Comparison of ENCODE assay signal across 16 cellular contexts in genomic region chr1:33576821-33577599, GRCh38.
"Had no signal": no experiment of that assay in that cellular context is flagged by ENCODE, and none has a peak within 500 bp of the region (broad histone marks: within the 10 kb centered on the region; RNA-seq: fewer than 3 reads in every experiment).

No MANE protein-coding gene starts in this region.

- ATAC-seq: activated CD4-positive, alpha-beta T cell treated with anti-CD3 and anti-CD28 coated beads for 36 hours; natural killer cell; stimulated activated naive CD8-positive, alpha-beta T cell treated with anti-CD3 and anti-CD28 coated beads, Interleukin-15, amount 100 ng/mL, for 72 hours had no signal

- H3K27ac Mint-ChIP-seq: activated CD4-positive, alpha-beta T cell treated with anti-CD3 and anti-CD28 coated beads for 36 hours; activated naive CD4-positive, alpha-beta T cell treated with anti-CD3 and anti-CD28 coated beads, Interleukin-2, amount 50 U/mL, for 24 hours; natural killer cell had no signal

- H3K9me3 Mint-ChIP-seq: activated naive CD4-positive, alpha-beta T cell treated with anti-CD3 and anti-CD28 coated beads, Interleukin-2, amount 50 U/mL, for 24 hours; natural killer cell had no signal

- H3K36me3 ChIP-seq: ascending aorta, pancreas, right lobe of liver, suprapubic skin, transverse colon, vagina had no signal

- H3K36me3 Mint-ChIP-seq: activated naive CD4-positive, alpha-beta T cell treated with anti-CD3 and anti-CD28 coated beads, Interleukin-2, amount 50 U/mL, for 24 hours; natural killer cell had no signal

- H3K4me3 ChIP-seq: ascending aorta, coronary artery, pancreas, right lobe of liver, smooth muscle cell, suprapubic skin, transverse colon, vagina had no signal

- H3K27ac ChIP-seq: ascending aorta, pancreas, right lobe of liver, suprapubic skin, transverse colon, vagina had no signal

- H3K9me3 ChIP-seq: pancreas, right lobe of liver, suprapubic skin, transverse colon, vagina had no signal

- H3K4me1 ChIP-seq: right lobe of liver, vagina had no signal

- H3K27me3 ChIP-seq: ascending aorta, pancreas, right lobe of liver, transverse colon, vagina had no signal

- H3K4me1 Mint-ChIP-seq: activated CD4-positive, alpha-beta T cell treated with anti-CD3 and anti-CD28 coated beads for 36 hours; activated naive CD4-positive, alpha-beta T cell treated with anti-CD3 and anti-CD28 coated beads, Interleukin-2, amount 50 U/mL, for 24 hours; natural killer cell; stimulated activated naive CD8-positive, alpha-beta T cell treated with anti-CD3 and anti-CD28 coated beads, Interleukin-15, amount 100 ng/mL, for 72 hours had no signal

- DNase-seq: activated CD4-positive, alpha-beta T cell treated with anti-CD3 and anti-CD28 coated beads for 36 hours; activated CD4-positive, alpha-beta T cell treated with anti-CD3 and anti-CD28 coated beads, Interleukin-2, amount 50 U/mL, for 48 hours; activated gamma-delta T cell; head of caudate nucleus; natural killer cell; stimulated activated CD4-positive, alpha-beta T cell treated with anti-CD3 and anti-CD28 coated beads, Interleukin-4, amount 100 ng/mL, for 1 hour; stimulated activated naive CD8-positive, alpha-beta T cell treated with anti-CD3 and anti-CD28 coated beads, Interleukin-15, amount 100 ng/mL, for 72 hours; transverse colon had no signal

- H3K4me3 Mint-ChIP-seq: activated CD4-positive, alpha-beta T cell treated with anti-CD3 and anti-CD28 coated beads for 36 hours; activated naive CD4-positive, alpha-beta T cell treated with anti-CD3 and anti-CD28 coated beads, Interleukin-2, amount 50 U/mL, for 24 hours; natural killer cell; stimulated activated naive CD8-positive, alpha-beta T cell treated with anti-CD3 and anti-CD28 coated beads, Interleukin-15, amount 100 ng/mL, for 72 hours had no signal
